In genomic region chr10:96270564-96270963, GRCh38 we compare ENCODE assay signal across 16 cellular contexts. TPM values are rescaled to one million over a fixed set of nuclear protein-coding genes. Genes with fewer than 3 reads are reported as not detected.
A peak's percentile ranks its signal among the peaks of the same experiment; 100 is the strongest.
DNase-seq lines count a peak whose midpoint lies in the region; ATAC-seq and TF ChIP-seq lines count a peak whose summit lies in the region.
"Had no signal": no experiment of that assay in that cellular context is flagged by ENCODE, and none has a peak within 500 bp of the region (broad histone marks: within the 10 kb centered on the region; RNA-seq: fewer than 3 reads in every experiment).

No MANE protein-coding gene starts in this region.

- CTCF ChIA-PET in T-cell (lab: Charles Lee), result interaction anchor here (0.7 to 1.7 kb wide), 2 partner anchors 8 to 842 kb away, joined by 3 to 4 read pairs; no protein-coding TSS in a partner anchor

- no peak overlapping the region for H3K27ac Mint-ChIP-seq in T-cell
- H3K27ac Mint-ChIP-seq: CD4-positive, alpha-beta T cell; T-helper 17 cell had no signal

- H3K27me3 ChIP-seq in left lung, result no peaks in the 10 kb centered on the region
- no peaks in the 10 kb centered on the region for H3K27me3 ChIP-seq in subcutaneous abdominal adipose tissue (ENCODE audit: control insufficient read depth in 5 of 5, insufficient read depth in 4 of 5, low read length in 5 of 5)

- H3K36me3 Mint-ChIP-seq in T-cell, result no peaks in the 10 kb centered on the region

- peaks cover 8 to 19% of the 10 kb centered on the region in 2 donors for H3K27me3 Mint-ChIP-seq in T-cell

- peak overlapping the region; percentile 94 for H3K27ac ChIP-seq in VCaP
- peak overlapping the region; percentile 77 to 83 for H3K27ac ChIP-seq in left lung
- peak overlapping the region; percentile 66 for H3K27ac ChIP-seq in subcutaneous abdominal adipose tissue (ENCODE audit: low read depth, low read length)

- no peaks in the 10 kb centered on the region for H3K9me3 Mint-ChIP-seq in T-cell
- H3K9me3 Mint-ChIP-seq: CD4-positive, alpha-beta T cell had no signal

- H3K4me3 Mint-ChIP-seq in T-cell, result peak overlapping the region in 1 of 3 donors; percentile 76
- H3K4me3 Mint-ChIP-seq: CD4-positive, alpha-beta T cell had no signal

- intact Hi-C loops in left lung (cut with DNase I), result no loop called here

- H3K36me3 ChIP-seq in left lung (no peaks in the 10 kb centered on the region), subcutaneous abdominal adipose tissue (ENCODE audit: control insufficient read depth in 5 of 5, insufficient read depth in 5 of 5, low read length in 5 of 5) (no peaks in the 10 kb centered on the region)

- peaks cover 7 to 19% of the 10 kb centered on the region in 2 donors for H3K4me1 ChIP-seq in left lung
- peaks cover 0 to 28% (median 22%) of the 10 kb centered on the region in 5 donors for H3K4me1 ChIP-seq in subcutaneous abdominal adipose tissue (ENCODE audit: control insufficient read depth in 5 of 5, insufficient read depth in 5 of 5, low read length in 5 of 5)

- no peaks in the 10 kb centered on the region for H3K4me1 Mint-ChIP-seq in T-cell

- no peak for DNase-seq in GM12865 (ENCODE audit: low read depth)
- no peak for DNase-seq in left lung
- DNase-seq in COR-L47 (lab: John Stamatoyannopoulos, UW), result no peak
- no peak for DNase-seq in activated CD4-positive, alpha-beta T cell treated with anti-CD3 and anti-CD28 coated beads, Interleukin-2, amount 50 U/mL, for 1 hour
- no peak for DNase-seq in T-cell
- no peak for DNase-seq in activated T-cell treated with anti-CD3 and anti-CD28 coated beads for 4 hours
- DNase-seq: activated CD4-positive, alpha-beta T cell treated with anti-CD3 and anti-CD28 coated beads, Interleukin-2, amount 50 U/mL, for 4 hours; CD4-positive, alpha-beta T cell; GDM1; NCI-H1105; NCI-H345; stimulated activated CD8-positive, alpha-beta memory T cell treated with anti-CD3 and anti-CD28 coated beads, Interleukin-4, amount 100 ng/mL, for 48 hours; T-helper 17 cell had no signal

- H3K9ac ChIP-seq in subcutaneous abdominal adipose tissue (ENCODE audit: low read length in 5 of 5), result no peak overlapping the region

- ATAC-seq in left lung (peak; percentile 5), T-cell (replicated peaks in 1 of 4) (no peak)
- ATAC-seq: Panc1 had no signal

- H3K9me3 ChIP-seq in left lung (no peaks in the 10 kb centered on the region), subcutaneous abdominal adipose tissue (ENCODE audit: control insufficient read depth in 5 of 5, low read length in 5 of 5) (no peaks in the 10 kb centered on the region)

- POLR2A ChIA-PET in T-cell (lab: Charles Lee), result interaction anchor here in 1 of 2 donors (0.7 kb wide), 1 partner anchor 1473 kb away, joined by 3 read pairs; no protein-coding TSS in a partner anchor

- no peak for TF ChIP-seq CTCF in GM12865 (IDR thresholded peaks at IDR 0.05; ENCODE audit: insufficient read depth, low read depth, low read length, missing control alignments)
- TF ChIP-seq CTCF in VCaP (conservative IDR thresholded peaks at IDR 0.05), result no peak
- TF ChIP-seq CTCF in left lung (IDR thresholded peaks at IDR 0.05), result no peak

- H3K4me3 ChIP-seq in GM12865 (ENCODE audit: low read depth, low read length) (peak overlapping the region; percentile 81), left lung (peak overlapping the region; percentile 14 to 27), subcutaneous abdominal adipose tissue (ENCODE audit: low read depth in 1 of 5, low read length in 5 of 5) (peak overlapping the region in 3 of 5 donors; percentile 12 to 45 (median 30))

RNA-seq across cellular contexts. Expression of gene BLNK, which starts 0.8 kb away (rescaled TPM):
- total RNA-seq in left lung (1 to 10 TPM; 7.9 to 9.4 TPM), T-cell (1 to 10 TPM; 1.3 to 8.2 (median 1.7) TPM)
- total RNA-seq: CD4-positive, alpha-beta T cell had no signal

RNA-seq across cellular contexts. Expression of gene DNTT, which starts 33.7 kb away (rescaled TPM):
- total RNA-seq in left lung (not detected), T-cell (under 1 TPM in 3 of 5 donors, not detected in 2; 0.13 to 0.38 (median 0.30) TPM)
- total RNA-seq: T-helper 17 cell had no signal

Comparison
In these comparisons a context has a peak if more than half of its experiments do, and no peak if none do; other contexts are left out.
1. H3K4me3 ChIP-seq: peak in every context shown above with its lines; median percentile 81 in GM12865; 30 in subcutaneous abdominal adipose tissue; 20 in left lung.